Comparison of ENCODE assay signal across 19 cellular contexts in genomic region chr18:59488899-59489298, GRCh38.
A peak's percentile ranks its signal among the peaks of the same experiment; 100 is the strongest.
DNase-seq lines count a peak whose midpoint lies in the region; ATAC-seq lines count a peak whose summit lies in the region.
"Had no signal": no experiment of that assay in that cellular context is flagged by ENCODE, and none has a peak within 500 bp of the region (broad histone marks: within the 10 kb centered on the region; RNA-seq: fewer than 3 reads in every experiment).

No MANE protein-coding gene starts in this region.

- H3K4me3 Mint-ChIP-seq in activated CD4-positive, alpha-beta memory T cell treated with anti-CD3 and anti-CD28 coated beads, Interleukin-2, amount 10 ng/mL, durations not matched to agents 7 days and 5 days = no peak overlapping the region
- no peak overlapping the region for H3K4me3 Mint-ChIP-seq in activated T-helper 1 cell treated with anti-CD3 and anti-CD28 coated beads, Interleukin-12 subunit alpha, Interleukin-12 subunit beta, Interleukin-2, Interleukin-4 antibody, amounts not matched to agents 30 ng/mL and 10 ng/mL and 1 ng/mL, durations not matched to agents 14 hours and 24 hours and 36 hours
- H3K4me3 Mint-ChIP-seq: activated naive CD8-positive, alpha-beta T cell treated with anti-CD3 and anti-CD28 coated beads, Interleukin-2, amount 50 U/mL, for 24 hours; activated T-cell treated with anti-CD3 and anti-CD28 coated beads, Interleukin-2, amount 50 U/mL, for 24 hours; effector memory CD8-positive, alpha-beta T cell; natural killer cell; T-helper 17 cell had no signal

- H3K27me3 Mint-ChIP-seq in activated CD4-positive, alpha-beta memory T cell treated with anti-CD3 and anti-CD28 coated beads, Interleukin-2, amount 10 ng/mL, durations not matched to agents 7 days and 5 days = peaks cover 4% of the 10 kb centered on the region
- H3K27me3 Mint-ChIP-seq in activated T-helper 1 cell treated with anti-CD3 and anti-CD28 coated beads, Interleukin-12 subunit alpha, Interleukin-12 subunit beta, Interleukin-2, Interleukin-4 antibody, amounts not matched to agents 30 ng/mL and 10 ng/mL and 1 ng/mL, durations not matched to agents 14 hours and 24 hours and 36 hours (ENCODE audit: insufficient read depth) = peaks cover 2% of the 10 kb centered on the region
- H3K27me3 Mint-ChIP-seq: activated T-cell treated with anti-CD3 and anti-CD28 coated beads, Interleukin-2, amount 50 U/mL, for 24 hours had no signal

- peak overlapping the region; percentile 10 for H3K18ac ChIP-seq in trophoblast cell (ENCODE audit: low read length)

- H2BK120ac ChIP-seq in trophoblast cell (ENCODE audit: insufficient read depth, low read length, poor library complexity) = no peak overlapping the region

- H4K12ac ChIP-seq in trophoblast cell (ENCODE audit: low read depth, low read length) = no peak overlapping the region

- no peak overlapping the region for H2BK5ac ChIP-seq in trophoblast cell (ENCODE audit: low read depth, low read length, poor library complexity)

- H3K79me1 ChIP-seq in trophoblast cell (ENCODE audit: low read length) = no peaks in the 10 kb centered on the region

- no peaks in the 10 kb centered on the region for H3K79me2 ChIP-seq in trophoblast cell (ENCODE audit: control insufficient read depth, insufficient read depth, low read length, poor library complexity)

- no peaks in the 10 kb centered on the region for H3K4me1 Mint-ChIP-seq in activated CD4-positive, alpha-beta memory T cell treated with anti-CD3 and anti-CD28 coated beads, Interleukin-2, amount 10 ng/mL, durations not matched to agents 7 days and 5 days
- H3K4me1 Mint-ChIP-seq in activated T-helper 1 cell treated with anti-CD3 and anti-CD28 coated beads, Interleukin-12 subunit alpha, Interleukin-12 subunit beta, Interleukin-2, Interleukin-4 antibody, amounts not matched to agents 30 ng/mL and 10 ng/mL and 1 ng/mL, durations not matched to agents 14 hours and 24 hours and 36 hours (ENCODE audit: low read depth) = no peaks in the 10 kb centered on the region
- H3K4me1 Mint-ChIP-seq: activated naive CD8-positive, alpha-beta T cell treated with anti-CD3 and anti-CD28 coated beads, Interleukin-2, amount 50 U/mL, for 24 hours; natural killer cell; T-helper 17 cell had no signal

- POLR2A ChIA-PET in activated CD4-positive, alpha-beta memory T cell treated with anti-CD3 and anti-CD28 coated beads, Interleukin-2, amount 10 ng/mL, durations not matched to agents 7 days and 5 days (lab: Charles Lee) = no interaction called here

- H3K4me1 ChIP-seq in trophoblast cell (ENCODE audit: control insufficient read depth in 1 of 2, insufficient read depth in 2 of 2, low read length in 2 of 2) = peaks cover 0 to 5% of the 10 kb centered on the region in 2 experiments

- WGBS in trophoblast cell (ENCODE audit: extremely low coverage, insufficient coverage, insufficient read length) = no CpG with 5 or more reads among the region's 2 CpGs

- no peaks in the 10 kb centered on the region for H3K36me3 Mint-ChIP-seq in activated CD4-positive, alpha-beta memory T cell treated with anti-CD3 and anti-CD28 coated beads, Interleukin-2, amount 10 ng/mL, durations not matched to agents 7 days and 5 days (ENCODE audit: low read depth)
- no peaks in the 10 kb centered on the region for H3K36me3 Mint-ChIP-seq in activated T-helper 1 cell treated with anti-CD3 and anti-CD28 coated beads, Interleukin-12 subunit alpha, Interleukin-12 subunit beta, Interleukin-2, Interleukin-4 antibody, amounts not matched to agents 30 ng/mL and 10 ng/mL and 1 ng/mL, durations not matched to agents 14 hours and 24 hours and 36 hours (ENCODE audit: low read depth)
- H3K36me3 Mint-ChIP-seq: natural killer cell had no signal

- intact Hi-C loops in activated T-helper 1 cell treated with anti-CD3 and anti-CD28 coated beads, Interleukin-12 subunit alpha, Interleukin-12 subunit beta, Interleukin-2, Interleukin-4 antibody, amounts not matched to agents 30 ng/mL and 10 ng/mL and 1 ng/mL, durations not matched to agents 14 hours and 24 hours and 36 hours (cut with micrococcal nuclease) = no loop called here

- no peak overlapping the region for H3K27ac Mint-ChIP-seq in activated CD4-positive, alpha-beta memory T cell treated with anti-CD3 and anti-CD28 coated beads, Interleukin-2, amount 10 ng/mL, durations not matched to agents 7 days and 5 days
- no peak overlapping the region for H3K27ac Mint-ChIP-seq in activated T-helper 1 cell treated with anti-CD3 and anti-CD28 coated beads, Interleukin-12 subunit alpha, Interleukin-12 subunit beta, Interleukin-2, Interleukin-4 antibody, amounts not matched to agents 30 ng/mL and 10 ng/mL and 1 ng/mL, durations not matched to agents 14 hours and 24 hours and 36 hours
- H3K27ac Mint-ChIP-seq: activated naive CD8-positive, alpha-beta T cell treated with anti-CD3 and anti-CD28 coated beads, Interleukin-2, amount 50 U/mL, for 24 hours; activated T-cell treated with anti-CD3 and anti-CD28 coated beads, Interleukin-2, amount 50 U/mL, for 24 hours; effector memory CD8-positive, alpha-beta T cell; natural killer cell; T-helper 17 cell had no signal

- no peak overlapping the region for H4K91ac ChIP-seq in trophoblast cell (ENCODE audit: low read depth, low read length)

- CTCF ChIA-PET in activated CD4-positive, alpha-beta memory T cell treated with anti-CD3 and anti-CD28 coated beads, Interleukin-2, amount 10 ng/mL, durations not matched to agents 7 days and 5 days (lab: Charles Lee) = no interaction called here

- no peaks in the 10 kb centered on the region for H3K36me3 ChIP-seq in trophoblast cell (ENCODE audit: control insufficient read depth in 1 of 2, insufficient read depth in 2 of 2, low read length in 2 of 2)
- H3K36me3 ChIP-seq: BLaER1 treated with 17β-estradiol and CSF1 and Interleukin-3, amounts not matched to agents 10 nM and 100 nM; cardiac muscle cell had no signal

- H3K9ac ChIP-seq in trophoblast cell (ENCODE audit: low read length) = no peak overlapping the region
- H3K9ac ChIP-seq: BLaER1 treated with 17β-estradiol and CSF1 and Interleukin-3, amounts not matched to agents 10 nM and 100 nM had no signal

- no peak overlapping the region for H3K4me3 ChIP-seq in trophoblast cell (ENCODE audit: low read depth, low read length)
- H3K4me3 ChIP-seq: BLaER1 treated with 17β-estradiol and CSF1 and Interleukin-3, amounts not matched to agents 10 nM and 100 nM; cardiac muscle cell; K562 had no signal

- H3K4me2 ChIP-seq in trophoblast cell (ENCODE audit: low read length) = no peak overlapping the region

- no peak overlapping the region for H3K4ac ChIP-seq in trophoblast cell (ENCODE audit: low read depth, low read length)

- H4K8ac ChIP-seq in trophoblast cell (ENCODE audit: low read depth, low read length) = no peak overlapping the region

- peaks cover 3% of the 10 kb centered on the region for H3K9me3 ChIP-seq in trophoblast cell (ENCODE audit: insufficient read depth, low read depth, low read length)
- H3K9me3 ChIP-seq: BLaER1 treated with 17β-estradiol and CSF1 and Interleukin-3, amounts not matched to agents 10 nM and 100 nM had no signal

- peak overlapping the region; percentile 23 for H2AK5ac ChIP-seq in trophoblast cell (ENCODE audit: low read length)

- H3K14ac ChIP-seq in trophoblast cell (ENCODE audit: low read length) = no peak overlapping the region

- H3K27me3 ChIP-seq in trophoblast cell (ENCODE audit: insufficient read depth, low read length) = no peaks in the 10 kb centered on the region
- H3K27me3 ChIP-seq: BLaER1 treated with 17β-estradiol and CSF1 and Interleukin-3, amounts not matched to agents 10 nM and 100 nM; cardiac muscle cell had no signal

- DNase-seq in trophoblast cell = no peak
- DNase-seq in activated CD4-positive, alpha-beta memory T cell treated with anti-CD3 and anti-CD28 coated beads, Interleukin-2, amount 10 ng/mL, durations not matched to agents 7 days and 5 days = no peak
- DNase-seq in iPS-NIHi11 (ENCODE audit: low spot score) = no peak
- DNase-seq in activated T-helper 1 cell treated with anti-CD3 and anti-CD28 coated beads, Interleukin-12 subunit alpha, Interleukin-12 subunit beta, Interleukin-2, Interleukin-4 antibody, amounts not matched to agents 30 ng/mL and 10 ng/mL and 1 ng/mL, durations not matched to agents 14 hours and 24 hours and 36 hours (ENCODE audit: low spot score) = no peak
- DNase-seq: activated CD4-positive, alpha-beta T cell treated with anti-CD3 and anti-CD28 coated beads for 4 hours; activated naive CD8-positive, alpha-beta T cell treated with anti-CD3 and anti-CD28 coated beads, Interleukin-2, amount 50 U/mL, for 24 hours; activated T-cell treated with anti-CD3 and anti-CD28 coated beads, Interleukin-2, amount 50 U/mL, for 24 hours; DMS79 treated with DMSO at 0.1 percent for 48 hours; effector memory CD8-positive, alpha-beta T cell; natural killer cell; NCI-H1436; NCI-H446 treated with DMSO at 0.1 percent for 48 hours; T-helper 17 cell had no signal

- no peaks in the 10 kb centered on the region for H3K9me3 Mint-ChIP-seq in activated CD4-positive, alpha-beta memory T cell treated with anti-CD3 and anti-CD28 coated beads, Interleukin-2, amount 10 ng/mL, durations not matched to agents 7 days and 5 days
- no peaks in the 10 kb centered on the region for H3K9me3 Mint-ChIP-seq in activated T-helper 1 cell treated with anti-CD3 and anti-CD28 coated beads, Interleukin-12 subunit alpha, Interleukin-12 subunit beta, Interleukin-2, Interleukin-4 antibody, amounts not matched to agents 30 ng/mL and 10 ng/mL and 1 ng/mL, durations not matched to agents 14 hours and 24 hours and 36 hours
- H3K9me3 Mint-ChIP-seq: activated naive CD8-positive, alpha-beta T cell treated with anti-CD3 and anti-CD28 coated beads, Interleukin-2, amount 50 U/mL, for 24 hours; activated T-cell treated with anti-CD3 and anti-CD28 coated beads, Interleukin-2, amount 50 U/mL, for 24 hours; effector memory CD8-positive, alpha-beta T cell; natural killer cell had no signal

- ATAC-seq in GM18861 (IDR thresholded peaks at IDR 0.05; ENCODE audit: unreplicated experiment) (peak; percentile 75), GM21528 (IDR thresholded peaks at IDR 0.05; ENCODE audit: low FRiP score, unreplicated experiment) (peak; percentile 58), HG03469 (IDR thresholded peaks at IDR 0.05; ENCODE audit: unreplicated experiment) (peak; percentile 76)
- ATAC-seq: activated naive CD8-positive, alpha-beta T cell treated with anti-CD3 and anti-CD28 coated beads, Interleukin-2, amount 50 U/mL, for 24 hours; effector memory CD8-positive, alpha-beta T cell; K562; natural killer cell; T-helper 17 cell had no signal

- no peak overlapping the region for H3K27ac ChIP-seq in trophoblast cell (ENCODE audit: low read depth, low read length)
- H3K27ac ChIP-seq: BLaER1 treated with 17β-estradiol and CSF1 and Interleukin-3, amounts not matched to agents 10 nM and 100 nM; cardiac muscle cell had no signal

- no peak overlapping the region for H3K23ac ChIP-seq in trophoblast cell (ENCODE audit: low read length)

- no peak overlapping the region for H2BK12ac ChIP-seq in trophoblast cell (ENCODE audit: low read length)

- no peak overlapping the region for H2AFZ ChIP-seq in trophoblast cell (ENCODE audit: insufficient read depth, low read length, poor library complexity)
